9 cellular contexts compared by ENCODE assay signal in genomic region chr14:30610719-30611388, GRCh38. TPM values are rescaled to one million over a fixed set of nuclear protein-coding genes. Genes with fewer than 3 reads are reported as not detected.
DNase-seq lines count a peak whose midpoint lies in the region; ATAC-seq, FAIRE-seq and TF ChIP-seq lines count a peak whose summit lies in the region.
"Had no signal": no experiment of that assay in that cellular context is flagged by ENCODE, and none has a peak within 500 bp of the region (broad histone marks: within the 10 kb centered on the region; RNA-seq: fewer than 3 reads in every experiment).

No MANE protein-coding gene starts in this region.

- H3K27me3 ChIP-seq in PC-3 (ENCODE audit: low read length) (no peaks in the 10 kb centered on the region), esophagus muscularis mucosa (no peaks in the 10 kb centered on the region), pancreas (no peaks in the 10 kb centered on the region)

- no peak for FAIRE-seq in pancreas (lab: Jason Lieb, UNC)
- FAIRE-seq in GM19239 (lab: Jason Lieb, UNC): no peak
- FAIRE-seq: islet of Langerhans had no signal

- peaks cover 46% of the 10 kb centered on the region for H3K36me3 ChIP-seq in PC-3 (ENCODE audit: low read depth, low read length)
- H3K36me3 ChIP-seq in esophagus muscularis mucosa: peaks cover 0 to 33% (median 12%) of the 10 kb centered on the region in 4 donors
- no peaks in the 10 kb centered on the region for H3K36me3 ChIP-seq in pancreas

- 0 out of 2 replicates have a peak, but pooled peaks cover 15% of the 10 kb centered on the region for H4K20me1 ChIP-seq in PC-3 (ENCODE audit: low read length)

- no TSS peak for BruUV-seq in PC-3 (replicated peaks; lab: Mats Ljungman, UMichigan)

- TF ChIP-seq POLR2A in esophagus muscularis mucosa (IDR thresholded peaks at IDR 0.05; ENCODE audit: low read depth): no peak

- in situ Hi-C loops in KBM-7 (cut with MboI; ENCODE audit: low pct_unique_long_range_greater_than_20kb, low sequenced_read_pairs): no loop called here

- CTCF ChIA-PET in PC-3 (lab: Charles Lee): no interaction called here

- H3K9ac ChIP-seq in PC-3 (ENCODE audit: low read length): no peak overlapping the region

- POLR2A ChIA-PET in PC-3 (lab: Charles Lee; ENCODE audit: unreplicated experiment): interaction anchor here (0.5 kb wide), 1 partner anchor 1823 kb away, joined by 3 read pairs; no protein-coding TSS in a partner anchor

- no peak for TF ChIP-seq EP300 in esophagus muscularis mucosa (IDR thresholded peaks at IDR 0.05)

- TF ChIP-seq CTCF in PC-3 (conservative IDR thresholded peaks at IDR 0.05; ENCODE audit: low read depth, low read length) (peak; percentile 62), esophagus muscularis mucosa (IDR thresholded peaks at IDR 0.05) (peak; percentile 20 to 25 (median 20)), pancreas (IDR thresholded peaks at IDR 0.05) (no peak)

- peak; percentile 86 for ATAC-seq in PC-3
- peak; percentile 76 to 89 (median 79) for ATAC-seq in pancreas
- ATAC-seq in HG02571 (IDR thresholded peaks at IDR 0.05; ENCODE audit: unreplicated experiment): no peak
- ATAC-seq in HG03280 (IDR thresholded peaks at IDR 0.05; ENCODE audit: unreplicated experiment): no peak

- no peaks in the 10 kb centered on the region for H3K79me2 ChIP-seq in PC-3 (ENCODE audit: low read length)

- H3K9me3 ChIP-seq in PC-3 (ENCODE audit: low read length) (no peaks in the 10 kb centered on the region), esophagus muscularis mucosa (no peaks in the 10 kb centered on the region), pancreas (no peaks in the 10 kb centered on the region)

- H3K4me2 ChIP-seq in PC-3 (ENCODE audit: low read length): peak overlapping the region; percentile 52

- intact Hi-C loops in PC-3 (cut with micrococcal nuclease) (loop anchor here (1.0 to 5.0 kb wide), 5 partner anchors 49 to 1064 kb away; no protein-coding TSS in a partner anchor), esophagus muscularis mucosa (cut with DNase I) (no loop called here), pancreas (cut with DNase I) (no loop called here)

- H3K9me2 ChIP-seq in PC-3 (replicated peaks; ENCODE audit: low read length): no peaks in the 10 kb centered on the region

- H2AFZ ChIP-seq in PC-3 (ENCODE audit: low read length): no peak overlapping the region

- H3K27ac ChIP-seq in PC-3 (ENCODE audit: low read length) (peak overlapping the region; percentile 37), esophagus muscularis mucosa (replicated peaks in 1 of 4) (no peak overlapping the region), pancreas (no peak overlapping the region)

- H3K4me3 ChIP-seq in PC-3 (ENCODE audit: low read length) (peak overlapping the region; percentile 11; the same call in 1 of the 2 replicates), esophagus muscularis mucosa (no peak overlapping the region), pancreas (no peak overlapping the region)

- 40% methylated on average over 6 of the region's 6 CpGs for WGBS in esophagus muscularis mucosa
- 20 to 21% methylated on average over 6 of the region's 6 CpGs for WGBS in pancreas, 2 donors

- DNase-seq in DMS153 (lab: John Stamatoyannopoulos, UW): peak; percentile 93
- peak; percentile 89 for DNase-seq in KBM-7
- DNase-seq in PC-3: peak; percentile 91
- no peak for DNase-seq in esophagus muscularis mucosa (ENCODE audit: extremely low spot score)
- peak in 5 of 6 donors; percentile 21 to 71 (median 48) for DNase-seq in pancreas
- DNase-seq in GM19239 (ENCODE audit: insufficient read length, low spot score): no peak

- peaks cover 13% of the 10 kb centered on the region for H3F3A ChIP-seq in PC-3 (ENCODE audit: low read length, unreplicated experiment)

- H3K4me1 ChIP-seq in PC-3 (ENCODE audit: insufficient read depth, low read length): peaks cover 27% of the 10 kb centered on the region
- H3K4me1 ChIP-seq in esophagus muscularis mucosa: peaks cover 0 to 5% (median 0%) of the 10 kb centered on the region in 4 donors
- peaks cover 8 to 11% (median 8%) of the 10 kb centered on the region in 3 donors for H3K4me1 ChIP-seq in pancreas

RNA-seq across cellular contexts. Expression of gene SCFD1, which starts 11.3 kb away (rescaled TPM):
- 53.0 and 72.3 TPM in 2 replicates for total RNA-seq in PC-3 (2014; rRNA removed)
- total RNA-seq in esophagus muscularis mucosa: 10 to 100 TPM; 29.6 to 45.7 (median 33.0) TPM
- 10 to 100 TPM; 47.0 to 58.4 (median 53.5) TPM for total RNA-seq in pancreas
- polyA plus RNA-seq in pancreas: 10 to 100 TPM; 67.3 to 71.5 TPM

RNA-seq across cellular contexts. Expression of gene G2E3, which starts 51.9 kb away (rescaled TPM):
- total RNA-seq in PC-3 (2014; rRNA removed) (27.8 and 32.8 TPM in 2 replicates), esophagus muscularis mucosa (1 to 10 TPM; 6.7 to 10.0 (median 8.9) TPM), pancreas (1 to 10 TPM; 5.2 to 9.5 (median 7.0) TPM)
- 1 to 10 TPM; 1.9 to 3.9 TPM for polyA plus RNA-seq in pancreas

Comparison
In these comparisons a context has a peak if more than half of its experiments do, and no peak if none do; other contexts are left out.
1. DNase-seq: peak in DMS153 (single experiment), KBM-7 (single experiment), PC-3 (single experiment) and pancreas (5 of 6); none in esophagus muscularis mucosa (single experiment) and GM19239 (single experiment).
2. ATAC-seq: peak in PC-3 (single experiment) and pancreas (4 of 4); none in HG02571 (single experiment) and HG03280 (single experiment).
3. CTCF ChIP-seq: peak in PC-3 (single experiment) and esophagus muscularis mucosa (3 of 3); none in pancreas (0 of 4).